Comparison of ENCODE assay signal across 8 cellular contexts in the genomic region with DNA sequence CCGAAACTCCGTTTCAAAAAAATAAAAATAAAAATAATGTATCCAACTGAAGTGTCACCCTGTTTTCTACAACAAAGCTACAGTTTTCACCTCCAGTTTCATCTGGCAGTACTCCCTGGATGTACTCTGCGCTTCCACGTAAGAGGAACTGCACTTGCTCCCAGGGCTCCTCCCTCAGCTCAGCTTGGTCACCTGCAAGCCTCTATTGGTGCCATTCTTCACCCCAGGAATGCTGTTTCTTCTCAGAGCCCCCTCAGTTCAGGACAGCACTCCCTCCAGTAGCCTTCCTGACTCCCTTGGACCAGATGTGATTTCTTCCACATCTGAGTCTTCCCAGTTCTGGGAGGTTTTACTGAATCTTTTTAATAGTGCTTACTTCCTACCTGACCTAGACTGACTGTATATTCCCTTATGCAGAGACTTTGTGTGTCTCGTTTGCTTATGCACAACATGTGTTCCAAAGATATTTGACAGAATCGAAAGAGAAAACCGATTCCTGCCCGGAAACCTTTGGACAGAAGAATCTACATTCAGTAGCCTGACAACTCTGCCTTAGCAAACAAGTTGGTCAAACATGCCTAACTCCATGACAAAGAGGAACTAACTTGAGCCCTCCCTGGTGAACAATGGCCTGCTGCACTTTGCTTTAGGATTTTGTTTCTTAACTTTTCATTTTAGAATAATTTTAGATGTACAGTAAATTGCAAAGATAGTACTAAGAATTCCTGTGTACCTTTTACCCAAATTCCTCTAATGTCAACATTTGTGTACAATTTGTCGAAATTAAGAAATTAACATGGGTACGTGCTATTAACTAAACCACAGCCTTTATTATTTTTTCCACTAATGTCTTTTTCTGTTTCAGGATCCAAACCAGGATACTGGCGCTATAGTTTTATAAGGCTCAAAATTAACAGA. TPM values are rescaled to one million over a fixed set of nuclear protein-coding genes. Genes with fewer than 3 reads are reported as not detected.
DNase-seq lines count a peak whose midpoint lies in the region; ATAC-seq and TF ChIP-seq lines count a peak whose summit lies in the region.

No MANE protein-coding gene starts in this region.

- BruUV-seq in IMR-90 (replicated peaks; lab: Mats Ljungman, UMichigan): no TSS peak

- no peaks in the 10 kb centered on the region for H3K9me3 ChIP-seq in IMR-90 (ENCODE audit: control insufficient read depth, insufficient read depth, low read length)
- no peaks in the 10 kb centered on the region for H3K9me3 ChIP-seq in thoracic aorta

- no peak overlapping the region for H3K14ac ChIP-seq in IMR-90 (replicated peaks; ENCODE audit: low read depth, low read length)

- no peak overlapping the region for H4K5ac ChIP-seq in IMR-90 (ENCODE audit: low read depth, low read length)

- H4K91ac ChIP-seq in IMR-90 (ENCODE audit: insufficient read depth, low read depth, low read length): no peak overlapping the region

- H3K4me1 ChIP-seq in IMR-90 (ENCODE audit: control insufficient read depth, insufficient read depth, low read length) (peaks cover 3% of the 10 kb centered on the region), thoracic aorta (ENCODE audit: control insufficient read depth in 1 of 2, low read depth in 2 of 2) (peaks cover 9 to 15% of the 10 kb centered on the region in 2 donors)

- intact Hi-C loops in IMR-90 (cut with micrococcal nuclease): loop anchor here (5.0 kb wide), 2 partner anchors 94 to 144 kb away; partner anchors contain the start of gene CENPH

- H3K27ac Mint-ChIP-seq in activated naive CD4-positive, alpha-beta T cell treated with anti-CD3 and anti-CD28 coated beads, Interleukin-2, amount 50 U/mL, for 72 hours: peak overlapping the region; percentile 87 to 96

- H3K9me3 Mint-ChIP-seq in activated naive CD4-positive, alpha-beta T cell treated with anti-CD3 and anti-CD28 coated beads, Interleukin-2, amount 50 U/mL, for 72 hours: no peaks in the 10 kb centered on the region

- H2BK5ac ChIP-seq in IMR-90 (ENCODE audit: low read depth, low read length, poor library complexity, severe bottlenecking): no peak overlapping the region

- no peak overlapping the region for H3K18ac ChIP-seq in IMR-90 (ENCODE audit: low read depth, low read length)

- no peak for TF ChIP-seq POLR2A in IMR-90 (IDR thresholded peaks at IDR 0.05; ENCODE audit: low read depth, low read length)

- peaks cover 0 to 3% of the 10 kb centered on the region in 2 experiments; a peak in 1 of 4 replicates for H3K79me1 ChIP-seq in IMR-90 (ENCODE audit: low read depth in 1 of 2, low read length in 2 of 2)

- H3K4me3 ChIP-seq in IMR-90 (ENCODE audit: insufficient read depth, low read depth, low read length): peak overlapping the region; percentile 75; the same call in 1 of the 2 replicates
- peak overlapping the region; percentile 77 for H3K4me3 ChIP-seq in kidney epithelial cell (ENCODE audit: low read depth, low read length)
- H3K4me3 ChIP-seq in thoracic aorta: peak overlapping the region; percentile 93

- dilution Hi-C loops in IMR-90 (cut with HindIII; ENCODE audit: low sequenced_read_pairs, unreplicated experiment): no loop called here

- DNase-seq in AML-193 (lab: John Stamatoyannopoulos, UW): peak; percentile 40 to 56
- no peak for DNase-seq in IMR-90
- DNase-seq in activated naive CD4-positive, alpha-beta T cell treated with anti-CD3 and anti-CD28 coated beads, Interleukin-2, amount 50 U/mL, for 72 hours (ENCODE audit: low spot score in 2 of 2): no peak
- no peak for DNase-seq in kidney epithelial cell (ENCODE audit: low read depth)
- no peak for DNase-seq in thoracic aorta (ENCODE audit: low spot score)
- no peak for DNase-seq in AG08396 (ENCODE audit: low spot score)

- H2BK20ac ChIP-seq in IMR-90 (ENCODE audit: low read depth, low read length): no peak overlapping the region

- POLR2A ChIA-PET in IMR-90 (lab: Charles Lee; ENCODE audit: unreplicated experiment): no interaction called here

- H3K27ac ChIP-seq in IMR-90 (ENCODE audit: insufficient read depth, low read length) (no peak overlapping the region), thoracic aorta (peak overlapping the region; percentile 78 to 85)

- peak overlapping the region in 1 of 2 experiments; percentile 95; a peak in 1 of 4 replicates for H4K8ac ChIP-seq in IMR-90 (ENCODE audit: low read depth in 2 of 2, low read length in 2 of 2)

- H3K36me3 Mint-ChIP-seq in activated naive CD4-positive, alpha-beta T cell treated with anti-CD3 and anti-CD28 coated beads, Interleukin-2, amount 50 U/mL, for 72 hours: peaks cover 6 to 12% of the 10 kb centered on the region in 2 donors

- H2AK9ac ChIP-seq in IMR-90 (replicated peaks; ENCODE audit: low read depth, low read length, poor library complexity): no peak overlapping the region

- no peak overlapping the region for H3K56ac ChIP-seq in IMR-90 (ENCODE audit: extremely low read depth, insufficient read depth, low read length)

- peak overlapping the region; percentile 88 for H3K4me2 ChIP-seq in IMR-90 (ENCODE audit: low read depth, low read length)

- no peak overlapping the region for H2BK15ac ChIP-seq in IMR-90 (ENCODE audit: low read depth, low read length)

- H3K27me3 ChIP-seq in IMR-90 (ENCODE audit: control insufficient read depth, insufficient read depth, low read length) (no peaks in the 10 kb centered on the region), kidney epithelial cell (ENCODE audit: control insufficient read depth, insufficient read depth, low read length) (no peaks in the 10 kb centered on the region), thoracic aorta (replicated peaks; ENCODE audit: insufficient read depth) (no peaks in the 10 kb centered on the region)

- in situ Hi-C loops in IMR-90 (cut with MboI; ENCODE audit: low sequenced_read_pairs): loop anchor here (10.0 kb wide), 1 partner anchor 217 kb away; no protein-coding TSS in a partner anchor

- no peak overlapping the region for H3K23ac ChIP-seq in IMR-90 (ENCODE audit: low read depth, low read length)

- no peak for ATAC-seq in IMR-90 (ENCODE audit: low read depth)
- ATAC-seq in activated naive CD4-positive, alpha-beta T cell treated with anti-CD3 and anti-CD28 coated beads, Interleukin-2, amount 50 U/mL, for 72 hours: no peak
- no peak for ATAC-seq in thoracic aorta (ENCODE audit: insufficient number of reproducible peaks, low FRiP score, low read depth)
- ATAC-seq in GM21723 (IDR thresholded peaks at IDR 0.05; ENCODE audit: unreplicated experiment): no peak
- ATAC-seq in HG03280 (IDR thresholded peaks at IDR 0.05; ENCODE audit: unreplicated experiment): no peak

- H3K9me1 ChIP-seq in IMR-90 (ENCODE audit: insufficient read depth, low read length): peaks cover 4% of the 10 kb centered on the region; the same call in 1 of the 2 replicates

- H3K36me3 ChIP-seq in IMR-90 (ENCODE audit: control insufficient read depth, insufficient read depth, low read length) (no peaks in the 10 kb centered on the region), kidney epithelial cell (ENCODE audit: control insufficient read depth, insufficient read depth, low read length) (no peaks in the 10 kb centered on the region), thoracic aorta (no peaks in the 10 kb centered on the region)

- H2AFZ ChIP-seq in IMR-90 (replicated peaks; ENCODE audit: low read length, poor library complexity): no peak overlapping the region

- CTCF ChIA-PET in IMR-90 (lab: Yijun Ruan, JAX): no interaction called here

- no peak overlapping the region for H3K4ac ChIP-seq in IMR-90 (ENCODE audit: low read depth, low read length)

- no peak overlapping the region for H2AK5ac ChIP-seq in IMR-90 (ENCODE audit: low read depth, low read length)

- TF ChIP-seq CTCF in IMR-90 (conservative IDR thresholded peaks at IDR 0.05; ENCODE audit: low read depth, low read length) (no peak), kidney epithelial cell (IDR thresholded peaks at IDR 0.05; ENCODE audit: insufficient read depth, low read length, poor library complexity, severe bottlenecking) (no peak), thoracic aorta (IDR thresholded peaks at IDR 0.05) (no peak)

- H4K20me1 ChIP-seq in IMR-90 (ENCODE audit: insufficient read depth, low read length): no peaks in the 10 kb centered on the region

- no peak overlapping the region for H2BK120ac ChIP-seq in IMR-90 (ENCODE audit: low read depth, low read length)

- H3K9ac ChIP-seq in IMR-90 (ENCODE audit: low read depth, low read length): no peak overlapping the region

- TF ChIP-seq RAD21 in IMR-90 (IDR thresholded peaks at IDR 0.05; ENCODE audit: low read length): no peak

- 89% methylated on average over 7 of the region's 11 CpGs; no CpG with 5 or more reads in 1 of the 2 experiments for WGBS in IMR-90 (ENCODE audit: extremely low coverage in 2 of 2, insufficient read length in 1 of 2), 2 experiments

RNA-seq across cellular contexts. Expression of gene CCDC125, which starts 0.8 kb away (rescaled TPM):
- total RNA-seq in IMR-90 (2012; rRNA removed) (0.90 and 1.9 TPM in 2 replicates), kidney epithelial cell (7.5 and 9.4 TPM in 2 replicates), thoracic aorta (1 to 10 TPM; 6.1 to 9.6 TPM)
- 0.96 and 1.2 TPM in 2 replicates for polyA plus RNA-seq in IMR-90 (2012; rRNA removed)
- polyA plus RNA-seq in IMR-90 (2012; cell fraction: cytosol; rRNA removed): 0.18 and 0.23 TPM in 2 replicates
- 1.2 and 4.3 TPM in 2 replicates for polyA plus RNA-seq in IMR-90 (2012; cell fraction: nucleus; rRNA removed; ENCODE audit: low replicate concordance)
- 10 to 100 TPM; 13.3 to 16.0 TPM for total RNA-seq in activated naive CD4-positive, alpha-beta T cell treated with anti-CD3 and anti-CD28 coated beads, Interleukin-2, amount 50 U/mL, for 72 hours

RNA-seq across cellular contexts. Expression of gene AK6, which starts 37.5 kb away (rescaled TPM):
- 14.7 and 38.6 TPM in 2 replicates for total RNA-seq in IMR-90 (2012; rRNA removed)
- polyA plus RNA-seq in IMR-90 (2012; rRNA removed): 23.1 and 34.4 TPM in 2 replicates
- polyA plus RNA-seq in IMR-90 (2012; cell fraction: cytosol; rRNA removed): 2.2 and 3.7 TPM in 2 replicates
- 0.40 and 7.0 TPM in 2 replicates for polyA plus RNA-seq in IMR-90 (2012; cell fraction: nucleus; rRNA removed; ENCODE audit: low replicate concordance)
- 10 to 100 TPM; 61.3 to 86.2 TPM for total RNA-seq in activated naive CD4-positive, alpha-beta T cell treated with anti-CD3 and anti-CD28 coated beads, Interleukin-2, amount 50 U/mL, for 72 hours
- total RNA-seq in kidney epithelial cell: 19.5 and 25.9 TPM in 2 replicates
- 10 to 100 TPM in 1 of 2 donors, 1 to 10 TPM in 1; 9.1 to 36.8 TPM for total RNA-seq in thoracic aorta

RNA-seq across cellular contexts. Expression of gene TAF9, which starts 37.5 kb away (rescaled TPM):
- total RNA-seq in IMR-90 (2012; rRNA removed): 104 and 127 TPM in 2 replicates
- polyA plus RNA-seq in IMR-90 (2012; rRNA removed): 98.4 and 107 TPM in 2 replicates
- 29.2 and 72.6 TPM in 2 replicates for polyA plus RNA-seq in IMR-90 (2012; cell fraction: cytosol; rRNA removed)
- polyA plus RNA-seq in IMR-90 (2012; cell fraction: nucleus; rRNA removed; ENCODE audit: low replicate concordance): 9.0 and 69.1 TPM in 2 replicates
- 10 to 100 TPM; 74.3 to 80.1 TPM for total RNA-seq in activated naive CD4-positive, alpha-beta T cell treated with anti-CD3 and anti-CD28 coated beads, Interleukin-2, amount 50 U/mL, for 72 hours
- 66.9 and 67.2 TPM in 2 replicates for total RNA-seq in kidney epithelial cell
- 10 to 100 TPM in 1 of 2 donors, 1 to 10 TPM in 1; 7.9 to 40.8 TPM for total RNA-seq in thoracic aorta

RNA-seq across cellular contexts. Expression of gene RAD17, which starts 37.8 kb away (rescaled TPM):
- total RNA-seq in IMR-90 (2012; rRNA removed) (10.9 and 13.3 TPM in 2 replicates), kidney epithelial cell (25.9 and 26.0 TPM in 2 replicates), thoracic aorta (10 to 100 TPM; 19.4 to 23.9 TPM)
- 9.9 and 11.4 TPM in 2 replicates for polyA plus RNA-seq in IMR-90 (2012; rRNA removed)
- 2.9 and 3.4 TPM in 2 replicates for polyA plus RNA-seq in IMR-90 (2012; cell fraction: cytosol; rRNA removed)
- 14.0 and 24.8 TPM in 2 replicates for polyA plus RNA-seq in IMR-90 (2012; cell fraction: nucleus; rRNA removed; ENCODE audit: low replicate concordance)
- total RNA-seq in activated naive CD4-positive, alpha-beta T cell treated with anti-CD3 and anti-CD28 coated beads, Interleukin-2, amount 50 U/mL, for 72 hours: 10 to 100 TPM; 25.7 to 29.7 TPM

Comparison
In these comparisons a context has a peak if more than half of its experiments do, and no peak if none do; other contexts are left out.
1. DNase-seq: peak in AML-193 (2 of 2); none in IMR-90 (single experiment), activated naive CD4-positive, alpha-beta T cell treated with anti-CD3 and anti-CD28 coated beads, Interleukin-2, amount 50 U/mL, for 72 hours (0 of 2), kidney epithelial cell (single experiment), thoracic aorta (single experiment) and AG08396 (single experiment).
2. Peak in every context shown above with its lines, with median percentiles within 50 percentile points of each other: H3K4me3 ChIP-seq.